8 cellular contexts compared by ENCODE assay signal in genomic region chr10:6164271-6165095, GRCh38. TPM values are rescaled to one million over a fixed set of nuclear protein-coding genes. Genes with fewer than 3 reads are reported as not detected.
DNase-seq lines count a peak whose midpoint lies in the region; ATAC-seq and TF ChIP-seq lines count a peak whose summit lies in the region.

No MANE protein-coding gene starts in this region.

- peak overlapping the region; percentile 93 to 96 for H3K27ac ChIP-seq in testis

- H3K4me3 Mint-ChIP-seq in activated CD4-positive, alpha-beta T cell treated with anti-CD3 and anti-CD28 coated beads, Interleukin-2, amount 10 ng/mL, durations not matched to agents 24 days and 14 days = peak overlapping the region; percentile 98
- peak overlapping the region; percentile 94 for H3K4me3 Mint-ChIP-seq in activated naive CD4-positive, alpha-beta T cell treated with anti-CD3 and anti-CD28 coated beads, Interleukin-2, amount 50 U/mL, for 24 hours
- H3K4me3 Mint-ChIP-seq in immature natural killer cell = peak overlapping the region; percentile 90 to 96 (median 95)

- WGBS in testis, 2 donors = 5 to 7% methylated on average over 12 to 16 of the region's 16 CpGs

- H3K9me3 ChIP-seq in testis = no peaks in the 10 kb centered on the region

- no peaks in the 10 kb centered on the region for H3K9me3 Mint-ChIP-seq in activated CD4-positive, alpha-beta T cell treated with anti-CD3 and anti-CD28 coated beads, Interleukin-2, amount 10 ng/mL, durations not matched to agents 24 days and 14 days
- no peaks in the 10 kb centered on the region for H3K9me3 Mint-ChIP-seq in activated naive CD4-positive, alpha-beta T cell treated with anti-CD3 and anti-CD28 coated beads, Interleukin-2, amount 50 U/mL, for 24 hours
- no peaks in the 10 kb centered on the region for H3K9me3 Mint-ChIP-seq in immature natural killer cell

- peak overlapping the region; percentile 82 to 95 for H3K4me3 ChIP-seq in testis

- H3K36me3 ChIP-seq in testis (ENCODE audit: low read depth, missing control alignments) = no peaks in the 10 kb centered on the region

- TF ChIP-seq CTCF in testis (IDR thresholded peaks at IDR 0.05) = no peak

- H3K4me1 ChIP-seq in testis = peaks cover 43% of the 10 kb centered on the region

- intact Hi-C loops in activated CD4-positive, alpha-beta T cell treated with anti-CD3 and anti-CD28 coated beads, Interleukin-2, amount 10 ng/mL, durations not matched to agents 24 days and 14 days (cut with micrococcal nuclease) = no loop called here
- intact Hi-C loops in testis (cut with DNase I; ENCODE audit: low total_unique reads) = loop anchor here (5.0 kb wide), 1 partner anchor 38 kb away; the partner anchor contains the start of gene PFKFB3

- H3K27me3 ChIP-seq in testis = no peaks in the 10 kb centered on the region

- H3K27me3 Mint-ChIP-seq in activated CD4-positive, alpha-beta T cell treated with anti-CD3 and anti-CD28 coated beads, Interleukin-2, amount 10 ng/mL, durations not matched to agents 24 days and 14 days = no peaks in the 10 kb centered on the region
- H3K27me3 Mint-ChIP-seq in activated naive CD4-positive, alpha-beta T cell treated with anti-CD3 and anti-CD28 coated beads, Interleukin-2, amount 50 U/mL, for 24 hours = no peaks in the 10 kb centered on the region
- H3K27me3 Mint-ChIP-seq in immature natural killer cell (ENCODE audit: low read depth in 3 of 3) = peaks cover 3 to 5% (median 4%) of the 10 kb centered on the region in 3 donors

- H3K4me1 Mint-ChIP-seq in activated CD4-positive, alpha-beta T cell treated with anti-CD3 and anti-CD28 coated beads, Interleukin-2, amount 10 ng/mL, durations not matched to agents 24 days and 14 days = peaks cover 55% of the 10 kb centered on the region
- H3K4me1 Mint-ChIP-seq in activated naive CD4-positive, alpha-beta T cell treated with anti-CD3 and anti-CD28 coated beads, Interleukin-2, amount 50 U/mL, for 24 hours = peaks cover 61% of the 10 kb centered on the region
- peaks cover 35 to 48% of the 10 kb centered on the region in 2 donors for H3K4me1 Mint-ChIP-seq in immature natural killer cell

- ATAC-seq in HG03045 (IDR thresholded peaks at IDR 0.05; ENCODE audit: unreplicated experiment) (no peak), GM19455 (IDR thresholded peaks at IDR 0.05; ENCODE audit: unreplicated experiment) (no peak)

- H3K36me3 Mint-ChIP-seq in activated CD4-positive, alpha-beta T cell treated with anti-CD3 and anti-CD28 coated beads, Interleukin-2, amount 10 ng/mL, durations not matched to agents 24 days and 14 days (ENCODE audit: low read depth) = peaks cover 29% of the 10 kb centered on the region
- H3K36me3 Mint-ChIP-seq in activated naive CD4-positive, alpha-beta T cell treated with anti-CD3 and anti-CD28 coated beads, Interleukin-2, amount 50 U/mL, for 24 hours = peaks cover 5% of the 10 kb centered on the region
- H3K36me3 Mint-ChIP-seq in immature natural killer cell = no peaks in the 10 kb centered on the region

- peak overlapping the region; percentile 98 for H3K27ac Mint-ChIP-seq in activated CD4-positive, alpha-beta T cell treated with anti-CD3 and anti-CD28 coated beads, Interleukin-2, amount 10 ng/mL, durations not matched to agents 24 days and 14 days
- peak overlapping the region; percentile 98 for H3K27ac Mint-ChIP-seq in activated naive CD4-positive, alpha-beta T cell treated with anti-CD3 and anti-CD28 coated beads, Interleukin-2, amount 50 U/mL, for 24 hours
- peak overlapping the region; percentile 91 to 97 (median 94) for H3K27ac Mint-ChIP-seq in immature natural killer cell

- TF ChIP-seq POLR2A in testis (IDR thresholded peaks at IDR 0.05) = no peak

- DNase-seq in activated CD4-positive, alpha-beta T cell treated with anti-CD3 and anti-CD28 coated beads, Interleukin-2, amount 10 ng/mL, durations not matched to agents 24 days and 14 days = peak; percentile 72
- no peak for DNase-seq in activated CD4-positive, alpha-beta T cell treated with anti-CD3 and anti-CD28 coated beads, Interleukin-2, amount 50 U/mL, for 48 hours
- DNase-seq in immature natural killer cell (no peak), testis (peak; percentile 73), germinal center (ENCODE audit: low spot score) (no peak)

RNA-seq across cellular contexts. Expression of gene PFKFB3, which starts 38.2 kb away (rescaled TPM):
- 108 TPM in 2 replicates for total RNA-seq in activated CD4-positive, alpha-beta T cell treated with anti-CD3 and anti-CD28 coated beads, Interleukin-2, amount 10 ng/mL, durations not matched to agents 24 days and 14 days
- polyA plus RNA-seq in immature natural killer cell (1 to 10 TPM; 3.2 to 8.0 (median 3.9) TPM), testis (ENCODE audit: insufficient read depth, low read depth, low replicate concordance) (31.7 TPM)
- 10 to 100 TPM; 53.9 to 65.3 TPM for total RNA-seq in testis

Comparison
In these comparisons a context has a peak if more than half of its experiments do, and no peak if none do; other contexts are left out.
1. DNase-seq: peak in activated CD4-positive, alpha-beta T cell treated with anti-CD3 and anti-CD28 coated beads, Interleukin-2, amount 10 ng/mL, durations not matched to agents 24 days and 14 days (single experiment) and testis (single experiment); none in activated CD4-positive, alpha-beta T cell treated with anti-CD3 and anti-CD28 coated beads, Interleukin-2, amount 50 U/mL, for 48 hours (0 of 2), immature natural killer cell (0 of 3) and germinal center (single experiment).
2. Peak in every context shown above with its lines, with median percentiles within 50 percentile points of each other: H3K27ac Mint-ChIP-seq and H3K4me3 Mint-ChIP-seq.